In genomic region chr9:6787793-6788174, GRCh38 we compare ENCODE assay signal across 12 cellular contexts. TPM values are rescaled to one million over a fixed set of nuclear protein-coding genes. Genes with fewer than 3 reads are reported as not detected.
A peak's percentile ranks its signal among the peaks of the same experiment; 100 is the strongest.
DNase-seq lines count a peak whose midpoint lies in the region; ATAC-seq and TF ChIP-seq lines count a peak whose summit lies in the region.
"Had no signal": no experiment of that assay in that cellular context is flagged by ENCODE, and none has a peak within 500 bp of the region (broad histone marks: within the 10 kb centered on the region; RNA-seq: fewer than 3 reads in every experiment).

No MANE protein-coding gene starts in this region.

- H3K4me1 ChIP-seq in CD8-positive, alpha-beta memory T cell (ENCODE audit: insufficient read depth, low read length), result peaks cover 32% of the 10 kb centered on the region
- peaks cover 12% of the 10 kb centered on the region for H3K4me1 ChIP-seq in SJSA1 (replicated peaks)

- H3K36me3 ChIP-seq in CD8-positive, alpha-beta memory T cell (ENCODE audit: insufficient read depth, low read length), result peaks cover 2% of the 10 kb centered on the region
- H3K36me3 ChIP-seq in SJSA1, result no peaks in the 10 kb centered on the region
- H3K36me3 ChIP-seq: WERI-Rb-1 had no signal

- no peaks in the 10 kb centered on the region for H3K9me3 ChIP-seq in CD8-positive, alpha-beta memory T cell (ENCODE audit: low read length)
- no peaks in the 10 kb centered on the region for H3K9me3 ChIP-seq in SJSA1 (replicated peaks)

- CTCF ChIA-PET in CD8-positive, alpha-beta memory T cell (lab: Charles Lee), result no interaction called here

- peaks cover 0 to 8% (median 1%) of the 10 kb centered on the region in 3 donors for H3K36me3 Mint-ChIP-seq in CD8-positive, alpha-beta memory T cell
- H3K36me3 Mint-ChIP-seq in osteocyte (ENCODE audit: unreplicated experiment), result no peaks in the 10 kb centered on the region

- peak overlapping the region in 7 of 8 donors; percentile 6 to 64 (median 44) for H3K27ac Mint-ChIP-seq in CD8-positive, alpha-beta memory T cell
- peak overlapping the region; percentile 50 for H3K27ac Mint-ChIP-seq in osteocyte (ENCODE audit: unreplicated experiment)

- no peaks in the 10 kb centered on the region for H3K9me3 Mint-ChIP-seq in CD8-positive, alpha-beta memory T cell
- no peaks in the 10 kb centered on the region for H3K9me3 Mint-ChIP-seq in osteocyte (ENCODE audit: unreplicated experiment)

- TF ChIP-seq CTCF in fibroblast of mammary gland (conservative IDR thresholded peaks at IDR 0.05; ENCODE audit: control insufficient read depth, insufficient read depth, low read depth, low read length) (no peak), osteocyte (IDR thresholded peaks at IDR 0.05) (no peak)

- no peaks in the 10 kb centered on the region for H3K27me3 Mint-ChIP-seq in CD8-positive, alpha-beta memory T cell
- no peaks in the 10 kb centered on the region for H3K27me3 Mint-ChIP-seq in osteocyte (ENCODE audit: unreplicated experiment)

- no peaks in the 10 kb centered on the region for H3K27me3 ChIP-seq in CD8-positive, alpha-beta memory T cell (ENCODE audit: insufficient read depth, low read length, poor library complexity, severe bottlenecking)
- no peaks in the 10 kb centered on the region for H3K27me3 ChIP-seq in SJSA1 (replicated peaks)
- H3K27me3 ChIP-seq: foreskin keratinocyte had no signal

- POLR2A ChIA-PET in CD8-positive, alpha-beta memory T cell (lab: Charles Lee), result no interaction called here

- no peak for ATAC-seq in HG03432 (IDR thresholded peaks at IDR 0.05; ENCODE audit: unreplicated experiment)

- peaks cover 59 to 72% (median 62%) of the 10 kb centered on the region in 3 donors for H3K4me1 Mint-ChIP-seq in CD8-positive, alpha-beta memory T cell
- peaks cover 17% of the 10 kb centered on the region for H3K4me1 Mint-ChIP-seq in osteocyte (ENCODE audit: unreplicated experiment)

- H3K27ac ChIP-seq in CD8-positive, alpha-beta memory T cell (ENCODE audit: low read depth, low read length), result no peak overlapping the region
- H3K27ac ChIP-seq in SJSA1, result 0 out of 2 replicates have a peak overlapping the region, but pooled peaks have one; percentile 12
- H3K27ac ChIP-seq: foreskin keratinocyte, HL-60, WERI-Rb-1 had no signal

- H3K4me3 ChIP-seq in CD8-positive, alpha-beta memory T cell (ENCODE audit: low read length), result no peak overlapping the region
- no peak overlapping the region for H3K4me3 ChIP-seq in SJSA1
- peak overlapping the region; percentile 29 for H3K4me3 ChIP-seq in fibroblast of mammary gland (ENCODE audit: control insufficient read depth, low read depth, low read length)

- H3K4me3 Mint-ChIP-seq in CD8-positive, alpha-beta memory T cell, result peak overlapping the region in 2 of 7 donors; percentile 1 to 7
- H3K4me3 Mint-ChIP-seq in osteocyte (ENCODE audit: unreplicated experiment), result no peak overlapping the region

- no peak for DNase-seq in CD8-positive, alpha-beta memory T cell
- no peak for DNase-seq in SJSA1 (ENCODE audit: low read depth in 1 of 2, low spot score in 2 of 2)
- DNase-seq in fibroblast of mammary gland (ENCODE audit: low read depth), result no peak
- DNase-seq in osteocyte (ENCODE audit: extremely low spot score, unreplicated experiment), result peak; percentile 7
- DNase-seq in glomerular visceral epithelial cell (ENCODE audit: extremely low spot score), result no peak
- DNase-seq in NCI-H187 treated with DMSO at 0.1 percent for 48 hours (lab: John Stamatoyannopoulos, UW), result no peak
- DNase-seq in stimulated activated CD8-positive, alpha-beta memory T cell treated with anti-CD3 and anti-CD28 coated beads, Interleukin-4, amount 100 ng/mL, for 48 hours, result no peak
- DNase-seq: left ventricle myocardium superior, WERI-Rb-1 had no signal

RNA-seq across cellular contexts. Expression of gene KDM4C, which starts 30.0 kb away (rescaled TPM):
- 10 to 100 TPM; 25.9 to 26.8 TPM for total RNA-seq in CD8-positive, alpha-beta memory T cell
- 31.9 TPM for polyA plus RNA-seq in CD8-positive, alpha-beta memory T cell
- 3.4 and 5.1 TPM in 2 replicates for total RNA-seq in SJSA1 (2014; rRNA removed; shearing (Covaris generic))
- 23.5 and 25.3 TPM in 2 replicates for total RNA-seq in osteocyte
